28 cellular contexts compared by ENCODE assay signal in genomic region chr21:38726482-38726881, GRCh38.
"Had no signal": no experiment of that assay in that cellular context is flagged by ENCODE, and none has a peak within 500 bp of the region (broad histone marks: within the 10 kb centered on the region; RNA-seq: fewer than 3 reads in every experiment).

No MANE protein-coding gene starts in this region.

- ATAC-seq: effector memory CD8-positive, alpha-beta T cell; gastrocnemius medialis; gastroesophageal sphincter; heart left ventricle; heart right ventricle had no signal

- H3K4me3 Mint-ChIP-seq: dendritic cell treated with granulocyte-macrophage colony-stimulating factor and Interleukin-4, amounts not matched to agents 40 ng/mL and 50 ng/mL, for 4 days; effector memory CD8-positive, alpha-beta T cell; endodermal cell had no signal

- H3K27ac Mint-ChIP-seq: dendritic cell treated with granulocyte-macrophage colony-stimulating factor and Interleukin-4, amounts not matched to agents 40 ng/mL and 50 ng/mL, for 4 days; effector memory CD8-positive, alpha-beta T cell; endodermal cell had no signal

- H3K4me3 ChIP-seq: colonic mucosa, coronary artery, dorsolateral prefrontal cortex, esophagus muscularis mucosa, esophagus squamous epithelium, gastrocnemius medialis, gastroesophageal sphincter, heart left ventricle, heart right ventricle, hepatocyte had no signal

- H3K79me2 ChIP-seq: hepatocyte had no signal

- H3K36me3 ChIP-seq: colonic mucosa, esophagus muscularis mucosa, esophagus squamous epithelium, gastrocnemius medialis, gastroesophageal sphincter, heart left ventricle, heart right ventricle had no signal

- FAIRE-seq: endometrium, endothelial cell of umbilical vein, frontal cortex had no signal

- H3K27me3 ChIP-seq: colonic mucosa, esophagus squamous epithelium, foreskin keratinocyte, gastrocnemius medialis, gastroesophageal sphincter, heart left ventricle, heart right ventricle, hepatocyte had no signal

- H3K9me3 ChIP-seq: colonic mucosa, gastrocnemius medialis had no signal

- H3K27ac ChIP-seq: colonic mucosa, coronary artery, dorsolateral prefrontal cortex, esophagus muscularis mucosa, esophagus squamous epithelium, foreskin keratinocyte, gastrocnemius medialis, gastroesophageal sphincter, heart left ventricle, heart right ventricle, hepatocyte had no signal

- DNase-seq: colonic mucosa; cortex of kidney; dermis blood vessel endothelial cell; dorsolateral prefrontal cortex; effector CD4-positive, alpha-beta T cell; effector CD8-positive, alpha-beta T cell; effector memory CD4-positive, alpha-beta T cell; effector memory CD8-positive, alpha-beta T cell; endodermal cell; erythroblast; esophagus squamous epithelium; foreskin fibroblast; foreskin melanocyte; gastrocnemius medialis; glutamatergic neuron; head of caudate nucleus; heart left ventricle; heart right ventricle; hippocampal formation had no signal

- H3K4me2 ChIP-seq: hepatocyte had no signal

- H2AFZ ChIP-seq: hepatocyte had no signal

- H3K4me1 ChIP-seq: colonic mucosa, esophagus muscularis mucosa, foreskin keratinocyte, gastrocnemius medialis, gastroesophageal sphincter, heart left ventricle, heart right ventricle had no signal
